Comparison of ENCODE assay signal across 28 cellular contexts in the genomic region with DNA sequence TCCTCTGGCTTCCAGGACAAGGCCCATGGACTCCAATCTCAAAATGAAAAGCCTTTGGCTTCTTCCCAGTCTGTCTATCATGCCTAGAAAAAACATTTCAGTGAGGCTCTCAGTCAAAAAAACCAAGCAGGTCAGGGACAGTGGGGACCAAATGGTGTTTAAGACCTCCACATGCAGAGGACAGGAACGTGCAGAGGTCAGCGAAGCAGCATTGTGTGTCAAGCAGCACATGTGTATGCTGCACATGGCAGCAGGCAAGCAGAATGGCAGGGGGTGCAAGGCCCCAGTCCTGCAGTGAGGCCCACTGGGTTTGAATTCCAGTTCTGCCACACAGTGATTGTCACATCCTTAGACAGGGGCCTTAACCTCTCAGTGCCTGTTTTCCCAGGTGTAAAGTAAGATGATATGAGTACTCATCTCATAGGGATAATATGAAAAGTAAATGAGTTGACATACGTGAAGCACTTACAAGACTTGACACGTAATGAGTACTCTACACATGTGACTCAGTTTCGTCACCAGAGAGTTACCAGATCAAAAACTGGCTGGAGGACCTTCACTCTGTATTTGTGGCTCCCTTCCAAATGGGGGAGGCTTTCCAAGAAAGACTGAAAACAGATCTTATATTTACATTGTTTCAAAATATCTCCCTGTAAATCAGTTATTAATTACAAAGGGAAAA. TPM values are rescaled to one million over a fixed set of nuclear protein-coding genes. Genes with fewer than 3 reads are reported as not detected.
"Had no signal": no experiment of that assay in that cellular context is flagged by ENCODE, and none has a peak within 500 bp of the region (broad histone marks: within the 10 kb centered on the region; RNA-seq: fewer than 3 reads in every experiment).

No MANE protein-coding gene starts in this region.

- H3K36me3 ChIP-seq: thyroid gland, vagina had no signal

- H3K4me3 ChIP-seq: dorsolateral prefrontal cortex, esophagus muscularis mucosa, lung, mucosa of descending colon, psoas muscle, sigmoid colon, stomach, thyroid gland, vagina had no signal

- FAIRE-seq: frontal cortex, kidney had no signal

- ATAC-seq: mucosa of descending colon; natural killer cell treated with Interleukin-12 subunit alpha and Interleukin-12 subunit beta and Interleukin-15 and Interleukin-18, amount 100 ng/mL, for 72 hours; psoas muscle; right cardiac atrium; stimulated activated effector memory CD8-positive, alpha-beta T cell treated with anti-CD3 and anti-CD28 coated beads, Interleukin-12 subunit alpha, Interleukin-12 subunit beta, amount 100 ng/mL, for 72 hours had no signal

- H3K27ac ChIP-seq: dorsolateral prefrontal cortex, epithelial cell of prostate, esophagus muscularis mucosa, psoas muscle, sigmoid colon, stomach, thyroid gland, vagina had no signal

- H3K27me3 ChIP-seq: dorsolateral prefrontal cortex, esophagus muscularis mucosa, sigmoid colon, stomach, thyroid gland, vagina had no signal

- H3K9me3 ChIP-seq: esophagus muscularis mucosa, mucosa of descending colon, psoas muscle, sigmoid colon, stomach, thyroid gland, vagina had no signal

- DNase-seq: cerebellar nuclear complex; cortex of kidney; dorsolateral prefrontal cortex; effector CD4-positive, alpha-beta T cell; hypothalamus; immature natural killer cell; kidney; mucosa of descending colon; naive B cell; posterior cingulate gyrus; psoas muscle; right cardiac atrium; sigmoid colon; stimulated activated CD4-positive, alpha-beta T cell treated with anti-CD3 and anti-CD28 coated beads, Interleukin-2, amount 100 ng/mL, for 24 hours; stimulated activated CD4-positive, alpha-beta T cell treated with anti-CD3 and anti-CD28 coated beads, Interleukin-4, amount 100 ng/mL, for 24 hours; stimulated activated naive CD4-positive, alpha-beta T cell treated with Interleukin-2 at 50 U/mL for 16 hours; stomach; thyroid gland; trophoblast cell had no signal

RNA-seq across cellular contexts. Expression of a gene that starts 51.4 kb away (rescaled TPM):
- total RNA-seq: fibroblast of lung, frontal cortex, renal cortical epithelial cell had no signal
- polyA plus RNA-seq: immature natural killer cell had no signal
